ENCODE assay signal across 22 cellular contexts in the genomic region with DNA sequence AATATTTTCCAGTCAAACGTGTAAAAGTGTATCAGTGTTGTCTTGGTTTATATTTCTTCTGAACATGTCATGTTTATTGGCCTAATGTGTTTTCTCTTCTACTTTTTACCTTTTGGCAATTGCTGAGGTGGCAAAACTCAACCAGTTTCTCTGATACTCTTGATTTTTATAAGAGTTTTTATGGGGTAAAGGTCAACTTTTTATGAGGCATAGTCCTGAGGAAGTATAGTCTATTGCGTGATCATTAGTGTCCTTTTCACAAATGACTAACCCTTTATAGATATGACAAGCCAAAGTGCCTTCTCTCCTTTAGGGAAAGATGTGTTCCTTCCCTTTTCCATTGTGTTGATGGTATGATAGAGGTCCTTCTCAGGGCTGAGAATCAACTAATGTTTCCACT.
"Had no signal": no experiment of that assay in that cellular context is flagged by ENCODE, and none has a peak within 500 bp of the region (broad histone marks: within the 10 kb centered on the region; RNA-seq: fewer than 3 reads in every experiment).

No MANE protein-coding gene starts in this region.

- H3K9me3 Mint-ChIP-seq: activated CD4-positive, alpha-beta T cell treated with anti-CD3 and anti-CD28 coated beads, Interleukin-2, amount 10 ng/mL, durations not matched to agents 24 days and 14 days; activated CD8-positive, alpha-beta T cell treated with anti-CD3 and anti-CD28 coated beads for 36 hours; activated naive CD4-positive, alpha-beta T cell treated with anti-CD3 and anti-CD28 coated beads, Interleukin-2, amount 10 ng/mL, durations not matched to agents 7 days and 5 days; activated naive CD8-positive, alpha-beta T cell treated with anti-CD3 and anti-CD28 coated beads, Interleukin-2, amount 50 U/mL, for 24 hours; activated T-helper 17 cell treated with anti-CD3 and anti-CD28 coated beads, Interleukin-2, amount 50 U/mL, for 72 hours; memory B cell; naive thymus-derived CD8-positive, alpha-beta T cell; stimulated activated naive CD8-positive, alpha-beta T cell treated with anti-CD3 and anti-CD28 coated beads, Interleukin-15, amount 100 ng/mL, for 72 hours; type B pancreatic cell had no signal

- H3K9me3 ChIP-seq: heart right ventricle, prostate gland, right atrium auricular region, suprapubic skin had no signal

- H3K4me1 ChIP-seq: heart right ventricle, prostate gland, right atrium auricular region had no signal

- H3K27me3 ChIP-seq: brain microvascular endothelial cell, heart right ventricle, right atrium auricular region, suprapubic skin had no signal

- H3K27me3 Mint-ChIP-seq: type B pancreatic cell had no signal

- H3K27ac Mint-ChIP-seq: activated CD4-positive, alpha-beta T cell treated with anti-CD3 and anti-CD28 coated beads, Interleukin-2, amount 10 ng/mL, durations not matched to agents 24 days and 14 days; activated CD8-positive, alpha-beta T cell treated with anti-CD3 and anti-CD28 coated beads for 36 hours; activated naive CD4-positive, alpha-beta T cell treated with anti-CD3 and anti-CD28 coated beads, Interleukin-2, amount 10 ng/mL, durations not matched to agents 7 days and 5 days; activated naive CD8-positive, alpha-beta T cell treated with anti-CD3 and anti-CD28 coated beads, Interleukin-2, amount 50 U/mL, for 24 hours; activated T-helper 17 cell treated with anti-CD3 and anti-CD28 coated beads, Interleukin-2, amount 50 U/mL, for 72 hours; memory B cell; naive thymus-derived CD8-positive, alpha-beta T cell; stimulated activated naive CD8-positive, alpha-beta T cell treated with anti-CD3 and anti-CD28 coated beads, Interleukin-15, amount 100 ng/mL, for 72 hours; type B pancreatic cell had no signal

- DNase-seq: activated CD4-positive, alpha-beta T cell treated with anti-CD3 and anti-CD28 coated beads, Interleukin-2, amount 10 ng/mL, durations not matched to agents 24 days and 14 days; activated CD8-positive, alpha-beta T cell treated with anti-CD3 and anti-CD28 coated beads for 36 hours; activated naive CD4-positive, alpha-beta T cell treated with anti-CD3 and anti-CD28 coated beads, Interleukin-2, amount 10 ng/mL, durations not matched to agents 7 days and 5 days; activated naive CD8-positive, alpha-beta T cell treated with anti-CD3 and anti-CD28 coated beads, Interleukin-2, amount 50 U/mL, for 24 hours; activated T-cell treated with anti-CD3 and anti-CD28 coated beads, Interleukin-2, amount 50 U/mL, for 1 hour; aorta; brain microvascular endothelial cell; central memory CD4-positive, alpha-beta T cell; cortex of kidney; heart right ventricle; naive thymus-derived CD8-positive, alpha-beta T cell; stimulated activated CD4-positive, alpha-beta T cell treated with anti-CD3 and anti-CD28 coated beads, Interleukin-15, amount 100 ng/mL, for 24 hours; stimulated activated CD4-positive, alpha-beta T cell treated with anti-CD3 and anti-CD28 coated beads, Interleukin-2, amount 100 ng/mL, for 48 hours; stimulated activated naive CD8-positive, alpha-beta T cell treated with anti-CD3 and anti-CD28 coated beads, Interleukin-15, amount 100 ng/mL, for 72 hours; T-helper 9 cell had no signal

- H3K4me3 Mint-ChIP-seq: activated CD4-positive, alpha-beta T cell treated with anti-CD3 and anti-CD28 coated beads, Interleukin-2, amount 10 ng/mL, durations not matched to agents 24 days and 14 days; activated CD8-positive, alpha-beta T cell treated with anti-CD3 and anti-CD28 coated beads for 36 hours; activated naive CD4-positive, alpha-beta T cell treated with anti-CD3 and anti-CD28 coated beads, Interleukin-2, amount 10 ng/mL, durations not matched to agents 7 days and 5 days; activated naive CD8-positive, alpha-beta T cell treated with anti-CD3 and anti-CD28 coated beads, Interleukin-2, amount 50 U/mL, for 24 hours; activated T-helper 17 cell treated with anti-CD3 and anti-CD28 coated beads, Interleukin-2, amount 50 U/mL, for 72 hours; memory B cell; naive thymus-derived CD8-positive, alpha-beta T cell; stimulated activated naive CD8-positive, alpha-beta T cell treated with anti-CD3 and anti-CD28 coated beads, Interleukin-15, amount 100 ng/mL, for 72 hours; type B pancreatic cell had no signal

- H3K4me1 Mint-ChIP-seq: activated CD4-positive, alpha-beta T cell treated with anti-CD3 and anti-CD28 coated beads, Interleukin-2, amount 10 ng/mL, durations not matched to agents 24 days and 14 days; activated naive CD4-positive, alpha-beta T cell treated with anti-CD3 and anti-CD28 coated beads, Interleukin-2, amount 10 ng/mL, durations not matched to agents 7 days and 5 days; activated naive CD8-positive, alpha-beta T cell treated with anti-CD3 and anti-CD28 coated beads, Interleukin-2, amount 50 U/mL, for 24 hours; activated T-helper 17 cell treated with anti-CD3 and anti-CD28 coated beads, Interleukin-2, amount 50 U/mL, for 72 hours; memory B cell; naive thymus-derived CD8-positive, alpha-beta T cell; stimulated activated naive CD8-positive, alpha-beta T cell treated with anti-CD3 and anti-CD28 coated beads, Interleukin-15, amount 100 ng/mL, for 72 hours had no signal

- H3K4me3 ChIP-seq: heart right ventricle, prostate gland, right atrium auricular region, skin epidermis, suprapubic skin had no signal

- H3K36me3 Mint-ChIP-seq: activated naive CD4-positive, alpha-beta T cell treated with anti-CD3 and anti-CD28 coated beads, Interleukin-2, amount 10 ng/mL, durations not matched to agents 7 days and 5 days; memory B cell; naive thymus-derived CD8-positive, alpha-beta T cell had no signal

- ATAC-seq: activated CD8-positive, alpha-beta T cell treated with anti-CD3 and anti-CD28 coated beads for 36 hours; activated naive CD8-positive, alpha-beta T cell treated with anti-CD3 and anti-CD28 coated beads, Interleukin-2, amount 50 U/mL, for 24 hours; activated T-helper 17 cell treated with anti-CD3 and anti-CD28 coated beads, Interleukin-2, amount 50 U/mL, for 72 hours; heart right ventricle; naive thymus-derived CD8-positive, alpha-beta T cell; stimulated activated naive CD8-positive, alpha-beta T cell treated with anti-CD3 and anti-CD28 coated beads, Interleukin-15, amount 100 ng/mL, for 72 hours had no signal

- H3K36me3 ChIP-seq: brain microvascular endothelial cell, heart right ventricle, prostate gland, right atrium auricular region, suprapubic skin had no signal

- H3K27ac ChIP-seq: brain microvascular endothelial cell, heart right ventricle, prostate gland, right atrium auricular region, skin epidermis, suprapubic skin had no signal
